In the genomic region with DNA sequence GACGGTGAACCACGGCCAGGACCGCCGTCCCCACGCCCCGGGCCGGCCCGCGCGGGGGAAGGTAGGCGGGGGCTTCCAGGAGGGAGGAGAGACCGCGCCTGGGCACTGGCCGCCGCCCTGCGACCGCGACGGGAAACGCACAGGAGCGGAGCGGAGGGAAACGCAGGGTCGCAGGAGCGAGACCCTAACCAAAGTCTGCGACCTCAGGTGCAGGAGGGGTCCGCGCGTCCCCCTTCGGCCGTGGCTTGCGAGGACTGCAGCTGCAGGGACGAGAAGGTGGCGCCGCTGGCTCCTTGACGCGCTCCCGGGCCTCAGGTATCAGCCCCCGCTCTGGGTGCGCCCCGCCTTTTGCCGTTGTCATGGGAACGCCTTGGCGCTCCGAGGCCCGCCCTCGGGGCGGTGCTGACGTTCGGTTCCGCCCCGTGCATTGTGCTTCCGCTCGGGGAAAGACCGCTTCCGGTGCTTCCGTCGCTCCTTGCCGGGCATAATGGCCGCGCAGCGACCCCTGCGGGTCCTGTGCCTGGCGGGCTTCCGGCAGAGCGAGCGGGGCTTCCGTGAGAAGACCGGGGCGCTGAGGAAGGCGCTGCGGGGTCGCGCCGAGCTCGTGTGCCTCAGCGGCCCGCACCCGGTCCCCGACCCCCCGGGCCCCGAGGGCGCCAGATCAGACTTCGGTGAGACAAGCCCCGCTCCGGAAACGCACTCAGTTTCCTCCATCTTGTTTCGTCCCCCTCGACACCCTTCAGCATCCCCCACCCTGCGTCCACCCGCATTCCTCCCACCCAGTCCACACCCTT, we compare ENCODE assay signal across 1 cellular context.
TF ChIP-seq lines count a peak whose summit lies in the region.

OVCA2 (plus strand) TSS at position 462 of the 794 bp plus-strand sequence; CDS start at position 488, 26 bp downstream.

TF ChIP-seq in K562, 482 proteins besides CTCF, POLR2A, EP300 and RAD21 (continued from another document and continues in another):
- TF ChIP-seq ZBTB40 (IDR thresholded peaks at IDR 0.05) (peak; percentile 98), ZBTB40 (CRISPR knock-in tag; IDR thresholded peaks at IDR 0.05) (no peak), ZNF3 (CRISPR knock-in tag; IDR thresholded peaks at IDR 0.05) (no peak), SMARCB1 (IDR thresholded peaks at IDR 0.05; ENCODE audit: insufficient read length, low read depth) (no peak), TEAD4 (IDR thresholded peaks at IDR 0.05; ENCODE audit: low read length) (no peak), TEAD4 (CRISPR knock-in tag; IDR thresholded peaks at IDR 0.05; ENCODE audit: borderline replicate concordance) (no peak), GTF2A2 (tag; IDR thresholded peaks at IDR 0.05) (no peak), DPF2 (IDR thresholded peaks at IDR 0.05) (no peak), RNF2 (IDR thresholded peaks at IDR 0.05) (no peak), RFX1 (IDR thresholded peaks at IDR 0.05) (peak; percentile 98), ZNF75A (CRISPR knock-in tag; IDR thresholded peaks at IDR 0.05) (no peak), SREBF1 (IDR thresholded peaks at IDR 0.05; ENCODE audit: borderline replicate concordance, low read depth, low read length) (no peak), CCAR2 (IDR thresholded peaks at IDR 0.05; ENCODE audit: low read depth, low read length) (no peak), NCOA2 (IDR thresholded peaks at IDR 0.05; ENCODE audit: partially characterized antibody in 2 of 2) (no peak), HDAC1 (IDR thresholded peaks at IDR 0.05) (no peak), ZNF174 (CRISPR knock-in tag; IDR thresholded peaks at IDR 0.05) (no peak), ZNF830 (CRISPR knock-in tag; IDR thresholded peaks at IDR 0.05) (no peak), HOMEZ (CRISPR knock-in tag; IDR thresholded peaks at IDR 0.05) (no peak), MTA2 (IDR thresholded peaks at IDR 0.05; ENCODE audit: low read depth) (no peak), BCL6 (CRISPR knock-in tag; IDR thresholded peaks at IDR 0.05) (no peak), MBD2 (IDR thresholded peaks at IDR 0.05; ENCODE audit: borderline replicate concordance, low read depth) (peak; percentile 54), NELFE (IDR thresholded peaks at IDR 0.05; ENCODE audit: insufficient read depth, insufficient read length) (no peak), MEF2D (tag; conservative IDR thresholded peaks at IDR 0.05; ENCODE audit: low read depth) (no peak), TAF7 (tag; IDR thresholded peaks at IDR 0.05) (no peak; the same call in 1 of the 2 replicates), HIVEP1 (CRISPR knock-in tag; IDR thresholded peaks at IDR 0.05) (no peak), PRPF4 (IDR thresholded peaks at IDR 0.05; ENCODE audit: insufficient read depth, low read depth, low read length, poor library complexity, severe bottlenecking) (no peak), EP400 (IDR thresholded peaks at IDR 0.05) (no peak; the same call in 1 of the 2 replicates), ZNF551 (CRISPR knock-in tag; IDR thresholded peaks at IDR 0.05) (no peak), TGIF2 (CRISPR knock-in tag; IDR thresholded peaks at IDR 0.05) (no peak), CBX8 (IDR thresholded peaks at IDR 0.05; ENCODE audit: borderline replicate concordance, extremely low read depth, low read depth, low read length, poor library complexity, severe bottlenecking) (no peak), ARNT (IDR thresholded peaks at IDR 0.05) (no peak), ZNF165 (CRISPR knock-in tag; IDR thresholded peaks at IDR 0.05; ENCODE audit: borderline replicate concordance) (no peak), KDM2B (CRISPR knock-in tag; IDR thresholded peaks at IDR 0.05) (no peak), RBM25 (IDR thresholded peaks at IDR 0.05; ENCODE audit: low read depth, low read length, severe bottlenecking) (no peak), HNRNPUL1 (IDR thresholded peaks at IDR 0.05; ENCODE audit: low read length) (no peak), AFF1 (IDR thresholded peaks at IDR 0.05; ENCODE audit: low read depth in 1 of 2, partially characterized antibody in 2 of 2) (no peak), CBX2 (IDR thresholded peaks at IDR 0.05; ENCODE audit: insufficient read depth, low read length, poor library complexity, severe bottlenecking) (no peak), TRIM24 (IDR thresholded peaks at IDR 0.05) (peak in 1 of 2 experiments; percentile 11; a peak in 1 of 4 replicates), ZNF324 (CRISPR knock-in tag; IDR thresholded peaks at IDR 0.05) (no peak), SP1 (CRISPR knock-in tag; IDR thresholded peaks at IDR 0.05) (peak; percentile 97), IRF2 (CRISPR knock-in tag; IDR thresholded peaks at IDR 0.05) (no peak), ZNF41 (CRISPR knock-in tag; conservative IDR thresholded peaks at IDR 0.05) (0 out of 2 replicates have a peak, but pooled peaks have one; percentile 30)
- TF ChIP-seq, protein P1, sequence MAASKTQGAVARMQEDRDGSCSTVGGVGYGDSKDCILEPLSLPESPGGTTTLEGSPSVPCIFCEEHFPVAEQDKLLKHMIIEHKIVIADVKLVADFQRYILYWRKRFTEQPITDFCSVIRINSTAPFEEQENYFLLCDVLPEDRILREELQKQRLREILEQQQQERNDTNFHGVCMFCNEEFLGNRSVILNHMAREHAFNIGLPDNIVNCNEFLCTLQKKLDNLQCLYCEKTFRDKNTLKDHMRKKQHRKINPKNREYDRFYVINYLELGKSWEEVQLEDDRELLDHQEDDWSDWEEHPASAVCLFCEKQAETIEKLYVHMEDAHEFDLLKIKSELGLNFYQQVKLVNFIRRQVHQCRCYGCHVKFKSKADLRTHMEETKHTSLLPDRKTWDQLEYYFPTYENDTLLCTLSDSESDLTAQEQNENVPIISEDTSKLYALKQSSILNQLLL (CRISPR knock-in tag; IDR thresholded peaks at IDR 0.05; ENCODE audit: borderline replicate concordance), result no peak
- TF ChIP-seq, protein P2, sequence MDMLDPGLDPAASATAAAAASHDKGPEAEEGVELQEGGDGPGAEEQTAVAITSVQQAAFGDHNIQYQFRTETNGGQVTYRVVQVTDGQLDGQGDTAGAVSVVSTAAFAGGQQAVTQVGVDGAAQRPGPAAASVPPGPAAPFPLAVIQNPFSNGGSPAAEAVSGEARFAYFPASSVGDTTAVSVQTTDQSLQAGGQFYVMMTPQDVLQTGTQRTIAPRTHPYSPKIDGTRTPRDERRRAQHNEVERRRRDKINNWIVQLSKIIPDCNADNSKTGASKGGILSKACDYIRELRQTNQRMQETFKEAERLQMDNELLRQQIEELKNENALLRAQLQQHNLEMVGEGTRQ (CRISPR knock-in tag; IDR thresholded peaks at IDR 0.05), result no peak
- TF ChIP-seq, protein P3, sequence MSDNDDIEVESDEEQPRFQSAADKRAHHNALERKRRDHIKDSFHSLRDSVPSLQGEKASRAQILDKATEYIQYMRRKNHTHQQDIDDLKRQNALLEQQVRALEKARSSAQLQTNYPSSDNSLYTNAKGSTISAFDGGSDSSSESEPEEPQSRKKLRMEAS (CRISPR knock-in tag; IDR thresholded peaks at IDR 0.05), result no peak; the same call in none of the 2 replicates
- TF ChIP-seq, protein P4, sequence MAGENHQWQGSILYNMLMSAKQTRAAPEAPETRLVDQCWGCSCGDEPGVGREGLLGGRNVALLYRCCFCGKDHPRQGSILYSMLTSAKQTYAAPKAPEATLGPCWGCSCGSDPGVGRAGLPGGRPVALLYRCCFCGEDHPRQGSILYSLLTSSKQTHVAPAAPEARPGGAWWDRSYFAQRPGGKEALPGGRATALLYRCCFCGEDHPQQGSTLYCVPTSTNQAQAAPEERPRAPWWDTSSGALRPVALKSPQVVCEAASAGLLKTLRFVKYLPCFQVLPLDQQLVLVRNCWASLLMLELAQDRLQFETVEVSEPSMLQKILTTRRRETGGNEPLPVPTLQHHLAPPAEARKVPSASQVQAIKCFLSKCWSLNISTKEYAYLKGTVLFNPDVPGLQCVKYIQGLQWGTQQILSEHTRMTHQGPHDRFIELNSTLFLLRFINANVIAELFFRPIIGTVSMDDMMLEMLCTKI (IDR thresholded peaks at IDR 0.05; ENCODE audit: partially characterized antibody), result no peak
